ENCODE assay signal across 17 cellular contexts in genomic region chr5:14684757-14685156, GRCh38. TPM values are rescaled to one million over a fixed set of nuclear protein-coding genes. Genes with fewer than 3 reads are reported as not detected.
DNase-seq lines count a peak whose midpoint lies in the region; TF ChIP-seq lines count a peak whose summit lies in the region.
"Had no signal": no experiment of that assay in that cellular context is flagged by ENCODE, and none has a peak within 500 bp of the region (broad histone marks: within the 10 kb centered on the region; RNA-seq: fewer than 3 reads in every experiment).

No MANE protein-coding gene starts in this region.

- H3K36me3 ChIP-seq in left ventricle myocardium inferior (peaks cover 63% of the 10 kb centered on the region), suprapubic skin (peaks cover 59% of the 10 kb centered on the region)

- peaks cover 13% of the 10 kb centered on the region for H3K4me1 Mint-ChIP-seq in activated naive CD4-positive, alpha-beta T cell treated with anti-CD3 and anti-CD28 coated beads, Interleukin-2, amount 10 ng/mL, durations not matched to agents 7 days and 5 days
- peaks cover 29% of the 10 kb centered on the region for H3K4me1 Mint-ChIP-seq in activated naive CD8-positive, alpha-beta T cell treated with anti-CD3 and anti-CD28 coated beads for 36 hours

- H3K27me3 Mint-ChIP-seq in activated naive CD4-positive, alpha-beta T cell treated with anti-CD3 and anti-CD28 coated beads, Interleukin-2, amount 10 ng/mL, durations not matched to agents 7 days and 5 days: no peaks in the 10 kb centered on the region
- no peaks in the 10 kb centered on the region for H3K27me3 Mint-ChIP-seq in activated naive CD8-positive, alpha-beta T cell treated with anti-CD3 and anti-CD28 coated beads for 36 hours
- H3K27me3 Mint-ChIP-seq: IgD-negative memory B cell had no signal

- H3K36me3 Mint-ChIP-seq in activated naive CD4-positive, alpha-beta T cell treated with anti-CD3 and anti-CD28 coated beads, Interleukin-2, amount 10 ng/mL, durations not matched to agents 7 days and 5 days: peaks cover 66% of the 10 kb centered on the region
- H3K36me3 Mint-ChIP-seq in activated naive CD8-positive, alpha-beta T cell treated with anti-CD3 and anti-CD28 coated beads for 36 hours: peaks cover 40% of the 10 kb centered on the region

- DNase-seq in activated naive CD4-positive, alpha-beta T cell treated with anti-CD3 and anti-CD28 coated beads, Interleukin-2, amount 10 ng/mL, durations not matched to agents 7 days and 5 days: no peak
- DNase-seq in activated naive CD4-positive, alpha-beta T cell (lab: John Stamatoyannopoulos, UW): no peak
- no peak for DNase-seq in activated naive CD8-positive, alpha-beta T cell treated with anti-CD3 and anti-CD28 coated beads for 36 hours
- DNase-seq in left ventricle myocardium inferior (peak; percentile 39), suprapubic skin (ENCODE audit: low spot score in 2 of 2) (no peak), RKO (ENCODE audit: low spot score) (no peak), SKM-1 (lab: John Stamatoyannopoulos, UW; ENCODE audit: unreplicated experiment) (no peak), medulla oblongata (ENCODE audit: extremely low spot score) (no peak)
- DNase-seq: amygdala; GM23248; NCI-H1092; SK-N-SH; stimulated activated naive CD4-positive, alpha-beta T cell treated with Interleukin-2 at 50 U/mL for 16 hours; WERI-Rb-1 had no signal

- WGBS in suprapubic skin: 77% methylated on average over 5 of the region's 5 CpGs

- no peaks in the 10 kb centered on the region for H3K9me3 ChIP-seq in left ventricle myocardium inferior (replicated peaks)
- H3K9me3 ChIP-seq in suprapubic skin: no peaks in the 10 kb centered on the region
- H3K9me3 ChIP-seq: SK-N-SH had no signal

- H3K27me3 ChIP-seq in left ventricle myocardium inferior (ENCODE audit: low read depth): no peaks in the 10 kb centered on the region
- H3K27me3 ChIP-seq in suprapubic skin: no peaks in the 10 kb centered on the region
- H3K27me3 ChIP-seq: neural progenitor cell had no signal

- no peak overlapping the region for H3K4me3 ChIP-seq in left ventricle myocardium inferior
- no peak overlapping the region for H3K4me3 ChIP-seq in suprapubic skin
- H3K4me3 ChIP-seq: GM23248, lung, neural progenitor cell had no signal

- H3K27ac Mint-ChIP-seq in activated naive CD4-positive, alpha-beta T cell treated with anti-CD3 and anti-CD28 coated beads, Interleukin-2, amount 10 ng/mL, durations not matched to agents 7 days and 5 days: peak overlapping the region; percentile 40
- H3K27ac Mint-ChIP-seq in activated naive CD8-positive, alpha-beta T cell treated with anti-CD3 and anti-CD28 coated beads for 36 hours: peak overlapping the region; percentile 67
- H3K27ac Mint-ChIP-seq: neural progenitor cell had no signal

- intact Hi-C loops in left ventricle myocardium inferior (cut with micrococcal nuclease): loop anchor here (10.0 kb wide), 1 partner anchor 330 kb away; no protein-coding TSS in a partner anchor

- no peaks in the 10 kb centered on the region for H3K9me3 Mint-ChIP-seq in activated naive CD4-positive, alpha-beta T cell treated with anti-CD3 and anti-CD28 coated beads, Interleukin-2, amount 10 ng/mL, durations not matched to agents 7 days and 5 days
- H3K9me3 Mint-ChIP-seq in activated naive CD8-positive, alpha-beta T cell treated with anti-CD3 and anti-CD28 coated beads for 36 hours: peaks cover 3% of the 10 kb centered on the region
- H3K9me3 Mint-ChIP-seq: IgD-negative memory B cell, neural progenitor cell had no signal

- H3K27ac ChIP-seq in left ventricle myocardium inferior (replicated peaks) (peak overlapping the region; percentile 88), suprapubic skin (peak overlapping the region; percentile 79)
- H3K27ac ChIP-seq: GM23248, neural progenitor cell, WERI-Rb-1 had no signal

- CTCF ChIA-PET in activated naive CD4-positive, alpha-beta T cell treated with anti-CD3 and anti-CD28 coated beads, Interleukin-2, amount 10 ng/mL, durations not matched to agents 7 days and 5 days (lab: Charles Lee): interaction anchor here (1.3 to 4.6 kb wide), 14 partner anchors 9 to 333 kb away, joined by 3 to 31 read pairs (median 6); no protein-coding TSS in a partner anchor

- TF ChIP-seq EP300 in suprapubic skin (IDR thresholded peaks at IDR 0.05): no peak

- TF ChIP-seq POLR2A in suprapubic skin (IDR thresholded peaks at IDR 0.05): no peak

- H3K4me1 ChIP-seq in left ventricle myocardium inferior: peaks cover 76% of the 10 kb centered on the region
- H3K4me1 ChIP-seq in suprapubic skin: peaks cover 32% of the 10 kb centered on the region
- H3K4me1 ChIP-seq: neural progenitor cell had no signal

- H3K4me3 Mint-ChIP-seq in activated naive CD4-positive, alpha-beta T cell treated with anti-CD3 and anti-CD28 coated beads, Interleukin-2, amount 10 ng/mL, durations not matched to agents 7 days and 5 days: no peak overlapping the region
- H3K4me3 Mint-ChIP-seq in activated naive CD8-positive, alpha-beta T cell treated with anti-CD3 and anti-CD28 coated beads for 36 hours: no peak overlapping the region
- H3K4me3 Mint-ChIP-seq: IgD-negative memory B cell, neural progenitor cell had no signal

- TF ChIP-seq CTCF in left ventricle myocardium inferior (IDR thresholded peaks at IDR 0.05; ENCODE audit: borderline replicate concordance) (no peak), suprapubic skin (IDR thresholded peaks at IDR 0.05) (no peak)

RNA-seq across cellular contexts. Expression of gene OTULIN, which starts 20.2 kb away (rescaled TPM):
- total RNA-seq in activated naive CD8-positive, alpha-beta T cell treated with anti-CD3 and anti-CD28 coated beads for 36 hours: 10 to 100 TPM; 68.9 TPM
- total RNA-seq in left ventricle myocardium inferior: 22.7 TPM
- 100 to 1,000 TPM in 1 of 4 donors, 10 to 100 TPM in 3; 44.8 to 155 (median 62.5) TPM for total RNA-seq in suprapubic skin
